13 cellular contexts compared by ENCODE assay signal in genomic region chr20:25277051-25277801, GRCh38. TPM values are rescaled to one million over a fixed set of nuclear protein-coding genes. Genes with fewer than 3 reads are reported as not detected.
A peak's percentile ranks its signal among the peaks of the same experiment; 100 is the strongest.
DNase-seq lines count a peak whose midpoint lies in the region; ATAC-seq and TF ChIP-seq lines count a peak whose summit lies in the region.
"Had no signal": no experiment of that assay in that cellular context is flagged by ENCODE, and none has a peak within 500 bp of the region (broad histone marks: within the 10 kb centered on the region; RNA-seq: fewer than 3 reads in every experiment).

No MANE protein-coding gene starts in this region.

- ATAC-seq in gastroesophageal sphincter (no peak), HG02852 (IDR thresholded peaks at IDR 0.05; ENCODE audit: unreplicated experiment) (no peak)

- WGBS in gastroesophageal sphincter (ENCODE audit: low coverage in 1 of 2), 2 donors = 77% methylated on average over 6 of the region's 24 CpGs; no CpG with 5 or more reads in 1 of the 2 donors

- TF ChIP-seq CTCF in gastroesophageal sphincter (IDR thresholded peaks at IDR 0.05) = no peak
- no peak for TF ChIP-seq CTCF in nephron progenitor cell (IDR thresholded peaks at IDR 0.05)
- TF ChIP-seq CTCF in uterus (IDR thresholded peaks at IDR 0.05) = no peak

- H3K4me3 ChIP-seq in gastroesophageal sphincter (no peak overlapping the region), uterus (no peak overlapping the region)
- H3K4me3 ChIP-seq: cardiac muscle cell, MG63, prostate gland had no signal

- peak; percentile 6 for DNase-seq in activated naive CD4-positive, alpha-beta T cell treated with anti-CD3 and anti-CD28 coated beads, Interleukin-2, amount 10 ng/mL, durations not matched to agents 7 days and 5 days
- no peak for DNase-seq in activated naive CD4-positive, alpha-beta T cell (lab: John Stamatoyannopoulos, UW)
- DNase-seq in nephron progenitor cell (no peak), uterus (peak; percentile 11 to 12), germinal center (ENCODE audit: low spot score) (no peak), MV-4-11 (lab: John Stamatoyannopoulos, UW) (no peak)
- DNase-seq: activated CD4-positive, alpha-beta T cell treated with anti-CD3 and anti-CD28 coated beads, Interleukin-2, amount 50 U/mL, for 48 hours; MG63; stimulated activated CD4-positive, alpha-beta T cell treated with anti-CD3 and anti-CD28 coated beads, Interleukin-2, amount 100 ng/mL, for 24 hours had no signal

- H3K4me1 Mint-ChIP-seq in activated naive CD4-positive, alpha-beta T cell treated with anti-CD3 and anti-CD28 coated beads, Interleukin-2, amount 10 ng/mL, durations not matched to agents 7 days and 5 days = peaks cover 7% of the 10 kb centered on the region
- no peaks in the 10 kb centered on the region for H3K4me1 Mint-ChIP-seq in nephron progenitor cell

- no peaks in the 10 kb centered on the region for H3K27me3 Mint-ChIP-seq in activated naive CD4-positive, alpha-beta T cell treated with anti-CD3 and anti-CD28 coated beads, Interleukin-2, amount 10 ng/mL, durations not matched to agents 7 days and 5 days
- peaks cover under 1% of the 10 kb centered on the region for H3K27me3 Mint-ChIP-seq in nephron progenitor cell (ENCODE audit: low read depth, poor library complexity)

- no peak for TF ChIP-seq EP300 in gastroesophageal sphincter (IDR thresholded peaks at IDR 0.05)

- peaks cover 8% of the 10 kb centered on the region for H3K36me3 Mint-ChIP-seq in activated naive CD4-positive, alpha-beta T cell treated with anti-CD3 and anti-CD28 coated beads, Interleukin-2, amount 10 ng/mL, durations not matched to agents 7 days and 5 days
- H3K36me3 Mint-ChIP-seq in nephron progenitor cell (ENCODE audit: low read depth) = peaks cover 13% of the 10 kb centered on the region

- H3K27me3 ChIP-seq in gastroesophageal sphincter (no peaks in the 10 kb centered on the region), uterus (no peaks in the 10 kb centered on the region)
- H3K27me3 ChIP-seq: cardiac muscle cell, MG63 had no signal

- TF ChIP-seq POLR2A in gastroesophageal sphincter (IDR thresholded peaks at IDR 0.05) (no peak), uterus (IDR thresholded peaks at IDR 0.05) (no peak)

- H3K27ac ChIP-seq in gastroesophageal sphincter (peak overlapping the region in 3 of 4 donors; percentile 63 to 83 (median 81)), uterus (no peak overlapping the region)
- H3K27ac ChIP-seq: cardiac muscle cell had no signal

- no peak overlapping the region for H3K27ac Mint-ChIP-seq in activated naive CD4-positive, alpha-beta T cell treated with anti-CD3 and anti-CD28 coated beads, Interleukin-2, amount 10 ng/mL, durations not matched to agents 7 days and 5 days
- peak overlapping the region; percentile 68 for H3K27ac Mint-ChIP-seq in nephron progenitor cell

- peaks cover 0 to 100% of the 10 kb centered on the region in 2 donors for H3K36me3 ChIP-seq in gastroesophageal sphincter
- no peaks in the 10 kb centered on the region for H3K36me3 ChIP-seq in uterus

- no peaks in the 10 kb centered on the region for H3K9me3 ChIP-seq in gastroesophageal sphincter
- H3K9me3 ChIP-seq in uterus = no peaks in the 10 kb centered on the region
- H3K9me3 ChIP-seq: MG63, prostate gland had no signal

- CTCF ChIA-PET in activated naive CD4-positive, alpha-beta T cell treated with anti-CD3 and anti-CD28 coated beads, Interleukin-2, amount 10 ng/mL, durations not matched to agents 7 days and 5 days (lab: Charles Lee) = no interaction called here

- H3K9me3 Mint-ChIP-seq in activated naive CD4-positive, alpha-beta T cell treated with anti-CD3 and anti-CD28 coated beads, Interleukin-2, amount 10 ng/mL, durations not matched to agents 7 days and 5 days = no peaks in the 10 kb centered on the region
- H3K9me3 Mint-ChIP-seq in nephron progenitor cell = no peaks in the 10 kb centered on the region

- intact Hi-C loops in uterus (cut with DNase I; ENCODE audit: low total_unique reads) = no loop called here

- no peak overlapping the region for H3K4me3 Mint-ChIP-seq in activated naive CD4-positive, alpha-beta T cell treated with anti-CD3 and anti-CD28 coated beads, Interleukin-2, amount 10 ng/mL, durations not matched to agents 7 days and 5 days
- H3K4me3 Mint-ChIP-seq in nephron progenitor cell = no peak overlapping the region

- H3K4me1 ChIP-seq in gastroesophageal sphincter (peaks cover 0 to 67% (median 10%) of the 10 kb centered on the region in 3 donors), uterus (no peaks in the 10 kb centered on the region)

RNA-seq across cellular contexts. Expression of gene PYGB, which starts 29.3 kb away (rescaled TPM):
- total RNA-seq in gastroesophageal sphincter = 100 to 1,000 TPM; 131 to 663 (median 337) TPM
- total RNA-seq in uterus = 10 to 100 TPM; 26.2 to 87.9 (median 49.8) TPM

Comparison
In these comparisons a context has a peak if more than half of its experiments do, and no peak if none do; other contexts are left out.
1. DNase-seq: peak in activated naive CD4-positive, alpha-beta T cell treated with anti-CD3 and anti-CD28 coated beads, Interleukin-2, amount 10 ng/mL, durations not matched to agents 7 days and 5 days (single experiment) and uterus (2 of 2); none in activated naive CD4-positive, alpha-beta T cell (0 of 4), nephron progenitor cell (single experiment), germinal center (single experiment) and MV-4-11 (single experiment).
2. H3K27ac ChIP-seq: peak in gastroesophageal sphincter (3 of 4); none in uterus (0 of 2).